ENCODE assay signal across 11 cellular contexts in the genomic region with DNA sequence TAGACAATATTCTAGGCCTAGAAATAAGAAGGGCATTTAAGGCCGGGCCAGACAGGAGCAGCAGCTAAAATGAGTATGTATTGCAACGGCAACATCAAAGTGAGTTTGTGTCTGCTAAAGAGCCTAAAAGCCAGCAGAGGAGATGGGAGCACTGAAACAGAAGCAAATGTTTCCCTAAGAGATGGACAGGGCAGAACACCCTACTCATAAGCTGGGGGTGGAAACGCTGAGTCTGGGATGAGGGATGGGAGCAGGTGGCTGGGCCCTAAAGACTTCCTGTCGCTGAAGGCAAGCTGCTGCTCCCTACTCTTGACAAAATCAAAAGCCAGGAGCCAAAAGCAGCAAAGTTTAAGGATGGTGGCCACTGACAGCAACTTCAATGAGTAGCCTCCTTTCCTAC. TPM values are rescaled to one million over a fixed set of nuclear protein-coding genes. Genes with fewer than 3 reads are reported as not detected.
A peak's percentile ranks its signal among the peaks of the same experiment; 100 is the strongest.
DNase-seq lines count a peak whose midpoint lies in the region; ATAC-seq and TF ChIP-seq lines count a peak whose summit lies in the region.
"Had no signal": no experiment of that assay in that cellular context is flagged by ENCODE, and none has a peak within 500 bp of the region (broad histone marks: within the 10 kb centered on the region; RNA-seq: fewer than 3 reads in every experiment).

No MANE protein-coding gene starts in this region.

- intact Hi-C loops in testis (cut with DNase I; ENCODE audit: low total_unique reads): no loop called here

- H3K4me3 Mint-ChIP-seq in stimulated activated naive CD8-positive, alpha-beta T cell treated with anti-CD3 and anti-CD28 coated beads, Interleukin-15, amount 100 ng/mL, for 72 hours: no peak overlapping the region
- H3K4me3 Mint-ChIP-seq: activated T-helper 1 cell treated with anti-CD3 and anti-CD28 coated beads, Interleukin-12 subunit alpha, Interleukin-12 subunit beta, Interleukin-2, Interleukin-4 antibody, amounts not matched to agents 30 ng/mL and 10 ng/mL and 1 ng/mL, durations not matched to agents 14 hours and 24 hours and 36 hours had no signal

- no peaks in the 10 kb centered on the region for H3K27me3 ChIP-seq in WERI-Rb-1 (ENCODE audit: insufficient read depth, low read depth, severe bottlenecking)
- no peaks in the 10 kb centered on the region for H3K27me3 ChIP-seq in subcutaneous abdominal adipose tissue (ENCODE audit: control insufficient read depth in 5 of 5, insufficient read depth in 4 of 5, low read length in 5 of 5)
- H3K27me3 ChIP-seq in testis: no peaks in the 10 kb centered on the region

- 72 to 81% methylated on average over 4 of the region's 4 CpGs for WGBS in testis, 2 donors

- no peaks in the 10 kb centered on the region for H3K9me3 ChIP-seq in WERI-Rb-1 (ENCODE audit: severe bottlenecking)
- no peaks in the 10 kb centered on the region for H3K9me3 ChIP-seq in subcutaneous abdominal adipose tissue (ENCODE audit: control insufficient read depth in 5 of 5, low read length in 5 of 5)
- no peaks in the 10 kb centered on the region for H3K9me3 ChIP-seq in testis

- no peak overlapping the region for H3K4me3 ChIP-seq in WERI-Rb-1 (ENCODE audit: low read depth, low read length)
- no peak overlapping the region for H3K4me3 ChIP-seq in subcutaneous abdominal adipose tissue (ENCODE audit: low read depth in 1 of 5, low read length in 5 of 5)
- no peak overlapping the region for H3K4me3 ChIP-seq in testis
- H3K4me3 ChIP-seq: smooth muscle cell had no signal

- H3K36me3 ChIP-seq in WERI-Rb-1 (no peaks in the 10 kb centered on the region), subcutaneous abdominal adipose tissue (ENCODE audit: control insufficient read depth in 5 of 5, insufficient read depth in 5 of 5, low read length in 5 of 5) (peaks cover 41 to 87% (median 56%) of the 10 kb centered on the region in 5 donors), testis (ENCODE audit: low read depth, missing control alignments) (no peaks in the 10 kb centered on the region)

- peaks cover 21% of the 10 kb centered on the region for H3K4me1 Mint-ChIP-seq in stimulated activated naive CD8-positive, alpha-beta T cell treated with anti-CD3 and anti-CD28 coated beads, Interleukin-15, amount 100 ng/mL, for 72 hours

- H3K9me3 Mint-ChIP-seq in stimulated activated naive CD8-positive, alpha-beta T cell treated with anti-CD3 and anti-CD28 coated beads, Interleukin-15, amount 100 ng/mL, for 72 hours: no peaks in the 10 kb centered on the region
- H3K9me3 Mint-ChIP-seq: activated T-helper 1 cell treated with anti-CD3 and anti-CD28 coated beads, Interleukin-12 subunit alpha, Interleukin-12 subunit beta, Interleukin-2, Interleukin-4 antibody, amounts not matched to agents 30 ng/mL and 10 ng/mL and 1 ng/mL, durations not matched to agents 14 hours and 24 hours and 36 hours; natural killer cell had no signal

- no peak overlapping the region for H3K9ac ChIP-seq in subcutaneous abdominal adipose tissue (ENCODE audit: low read length in 5 of 5)

- H3K27me3 Mint-ChIP-seq in stimulated activated naive CD8-positive, alpha-beta T cell treated with anti-CD3 and anti-CD28 coated beads, Interleukin-15, amount 100 ng/mL, for 72 hours: no peaks in the 10 kb centered on the region

- ATAC-seq in stimulated activated naive CD8-positive, alpha-beta T cell treated with anti-CD3 and anti-CD28 coated beads, Interleukin-15, amount 100 ng/mL, for 72 hours: no peak
- no peak for ATAC-seq in HG03045 (IDR thresholded peaks at IDR 0.05; ENCODE audit: unreplicated experiment)

- TF ChIP-seq POLR2A in testis (IDR thresholded peaks at IDR 0.05): no peak

- no peak for TF ChIP-seq CTCF in WERI-Rb-1 (IDR thresholded peaks at IDR 0.05; ENCODE audit: low read depth, low read length)
- TF ChIP-seq CTCF in testis (IDR thresholded peaks at IDR 0.05): no peak

- peak; percentile 3 for DNase-seq in NCI-H2227 (lab: John Stamatoyannopoulos, UW; ENCODE audit: unreplicated experiment)
- DNase-seq in NCI-H2227 treated with DMSO at 0.1 percent for 48 hours (lab: John Stamatoyannopoulos, UW): no peak
- DNase-seq in WERI-Rb-1: peak; percentile 17
- DNase-seq in myocyte (ENCODE audit: low read depth): peak; percentile 96
- DNase-seq in stimulated activated naive CD8-positive, alpha-beta T cell treated with anti-CD3 and anti-CD28 coated beads, Interleukin-15, amount 100 ng/mL, for 72 hours: no peak
- DNase-seq in testis: no peak
- DNase-seq: natural killer cell had no signal

- H3K4me1 ChIP-seq in subcutaneous abdominal adipose tissue (ENCODE audit: control insufficient read depth in 5 of 5, insufficient read depth in 5 of 5, low read length in 5 of 5): peaks cover 0 to 50% (median 24%) of the 10 kb centered on the region in 5 donors
- H3K4me1 ChIP-seq in testis: peaks cover 22% of the 10 kb centered on the region

- H3K27ac ChIP-seq in WERI-Rb-1 (no peak overlapping the region), subcutaneous abdominal adipose tissue (ENCODE audit: low read depth, low read length) (peak overlapping the region; percentile 53), testis (peak overlapping the region in 1 of 2 donors; percentile 36)

- peak overlapping the region in 1 of 2 donors; percentile 74 for H3K27ac Mint-ChIP-seq in stimulated activated naive CD8-positive, alpha-beta T cell treated with anti-CD3 and anti-CD28 coated beads, Interleukin-15, amount 100 ng/mL, for 72 hours
- H3K27ac Mint-ChIP-seq: activated T-helper 1 cell treated with anti-CD3 and anti-CD28 coated beads, Interleukin-12 subunit alpha, Interleukin-12 subunit beta, Interleukin-2, Interleukin-4 antibody, amounts not matched to agents 30 ng/mL and 10 ng/mL and 1 ng/mL, durations not matched to agents 14 hours and 24 hours and 36 hours had no signal

RNA-seq across cellular contexts. Expression of gene NAP1L5, which starts 40.5 kb away (rescaled TPM):
- total RNA-seq in myocyte: 7.4 and 8.3 TPM in 2 replicates
- 8.8 TPM for polyA plus RNA-seq in myocyte (2012)
- total RNA-seq in testis: 10 to 100 TPM; 15.4 to 16.1 TPM
- polyA plus RNA-seq in testis (ENCODE audit: insufficient read depth, low read depth, low replicate concordance): 13.9 TPM

Comparison
In these comparisons a context has a peak if more than half of its experiments do, and no peak if none do; other contexts are left out.
1. DNase-seq: peak in NCI-H2227 (single experiment), WERI-Rb-1 (single experiment) and myocyte (single experiment); none in NCI-H2227 treated with DMSO at 0.1 percent for 48 hours (single experiment), stimulated activated naive CD8-positive, alpha-beta T cell treated with anti-CD3 and anti-CD28 coated beads, Interleukin-15, amount 100 ng/mL, for 72 hours (0 of 2) and testis (single experiment).